ENCODE assay signal across 16 cellular contexts in the genomic region with DNA sequence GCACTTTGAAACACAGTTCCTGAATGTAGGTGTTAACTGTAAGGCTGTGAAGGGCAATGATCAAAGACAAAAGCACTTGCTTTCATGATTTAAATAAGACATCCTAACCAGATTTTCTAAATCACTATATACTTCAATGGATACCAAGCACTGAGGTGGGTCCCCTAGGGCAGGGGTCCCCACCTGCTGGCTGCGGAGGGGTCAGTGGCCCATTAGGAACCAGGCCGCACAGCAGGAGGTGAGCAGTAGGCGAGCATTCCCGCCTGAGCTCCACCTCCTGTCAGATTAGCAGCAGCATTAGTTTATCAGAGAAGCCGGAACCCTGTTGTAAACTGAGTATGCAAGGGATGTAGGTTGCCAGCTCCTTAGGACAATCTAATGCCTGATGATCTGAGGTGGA. TPM values are rescaled to one million over a fixed set of nuclear protein-coding genes. Genes with fewer than 3 reads are reported as not detected.
DNase-seq lines count a peak whose midpoint lies in the region; ATAC-seq and TF ChIP-seq lines count a peak whose summit lies in the region.
"Had no signal": no experiment of that assay in that cellular context is flagged by ENCODE, and none has a peak within 500 bp of the region (broad histone marks: within the 10 kb centered on the region; RNA-seq: fewer than 3 reads in every experiment).

No MANE protein-coding gene starts in this region.

- DNase-seq in right cardiac atrium (peak in 1 of 3 donors; percentile 45), Right ventricle myocardium inferior (ENCODE audit: missing footprints) (no peak), ascending aorta (ENCODE audit: low spot score in 2 of 2) (no peak), uterus (no peak), T-helper 2 cell (no peak), superior temporal gyrus (ENCODE audit: extremely low spot score) (no peak)
- DNase-seq in naive thymus-derived CD4-positive, alpha-beta T cell, result no peak
- DNase-seq: activated CD4-positive, alpha-beta T cell treated with anti-CD3 and anti-CD28 coated beads, Interleukin-2, amount 10 ng/mL, durations not matched to agents 7 days and 5 days; EL; NCI-H2029 treated with DMSO at 0.1 percent for 48 hours; NCI-H526 treated with DMSO at 0.1 percent for 48 hours; Peyer's patch had no signal

- POLR2A ChIA-PET in naive thymus-derived CD4-positive, alpha-beta T cell (lab: Charles Lee), result interaction anchor here (0.7 to 0.9 kb wide), 2 partner anchors 31 to 38 kb away, joined by 3 read pairs; no protein-coding TSS in a partner anchor

- CTCF ChIA-PET in naive thymus-derived CD4-positive, alpha-beta T cell (lab: Charles Lee), result no interaction called here

- H3K36me3 ChIP-seq in ascending aorta (no peaks in the 10 kb centered on the region), uterus (no peaks in the 10 kb centered on the region)
- H3K36me3 ChIP-seq in naive thymus-derived CD4-positive, alpha-beta T cell (ENCODE audit: control insufficient read depth in 2 of 3, insufficient read depth in 3 of 3, low read length in 3 of 3), result no peaks in the 10 kb centered on the region
- H3K36me3 ChIP-seq: Peyer's patch had no signal

- intact Hi-C loops in right cardiac atrium (cut with DNase I) (loop anchor here in 1 of 4 donors (10.0 kb wide), 1 partner anchor 83 kb away; no protein-coding TSS in a partner anchor), Right ventricle myocardium inferior (cut with DNase I) (no loop called here), ascending aorta (cut with DNase I) (no loop called here), uterus (cut with DNase I; ENCODE audit: low total_unique reads) (no loop called here)
- intact Hi-C loops in naive thymus-derived CD4-positive, alpha-beta T cell (cut with micrococcal nuclease), result no loop called here

- H3K4me1 ChIP-seq in right cardiac atrium (ENCODE audit: control insufficient read depth, insufficient read depth, low read length) (peaks cover 31% of the 10 kb centered on the region), ascending aorta (peaks cover 16 to 69% of the 10 kb centered on the region in 2 donors), uterus (peaks cover 18 to 33% of the 10 kb centered on the region in 2 donors)
- peaks cover 50 to 73% of the 10 kb centered on the region in 2 donors for H3K4me1 ChIP-seq in naive thymus-derived CD4-positive, alpha-beta T cell (ENCODE audit: control insufficient read depth in 2 of 2, insufficient read depth in 2 of 2, low read length in 2 of 2)

- no peak for ATAC-seq in right cardiac atrium
- no peak for ATAC-seq in Right ventricle myocardium inferior
- peak; percentile 7 for ATAC-seq in naive thymus-derived CD4-positive, alpha-beta T cell
- no peak for ATAC-seq in HG03571 (IDR thresholded peaks at IDR 0.05; ENCODE audit: unreplicated experiment)
- ATAC-seq: GM23338 had no signal

- H3K27ac ChIP-seq in right cardiac atrium (ENCODE audit: low read length) (peak overlapping the region; percentile 50), ascending aorta (peak overlapping the region; percentile 37 to 52), uterus (peak overlapping the region; percentile 2 to 28)
- peak overlapping the region; percentile 8 for H3K27ac ChIP-seq in naive thymus-derived CD4-positive, alpha-beta T cell (ENCODE audit: low read depth, low read length)
- H3K27ac ChIP-seq: HL-60 had no signal

- H3K36me3 Mint-ChIP-seq in naive thymus-derived CD4-positive, alpha-beta T cell, result peaks cover 6 to 43% (median 16%) of the 10 kb centered on the region in 5 donors

- H3K4me3 ChIP-seq in right cardiac atrium (ENCODE audit: low read length) (no peak overlapping the region), ascending aorta (peak overlapping the region in 1 of 2 donors; percentile 30), uterus (peak overlapping the region in 1 of 2 donors; percentile 18)
- no peak overlapping the region for H3K4me3 ChIP-seq in naive thymus-derived CD4-positive, alpha-beta T cell (ENCODE audit: low read length)
- H3K4me3 ChIP-seq: GM23338, Peyer's patch had no signal

- no peaks in the 10 kb centered on the region for H3K27me3 ChIP-seq in right cardiac atrium (ENCODE audit: control insufficient read depth, insufficient read depth)
- no peaks in the 10 kb centered on the region for H3K27me3 ChIP-seq in ascending aorta
- no peaks in the 10 kb centered on the region for H3K27me3 ChIP-seq in naive thymus-derived CD4-positive, alpha-beta T cell (ENCODE audit: control insufficient read depth in 2 of 2, insufficient read depth in 2 of 2, low read length in 2 of 2)
- H3K27me3 ChIP-seq in uterus, result no peaks in the 10 kb centered on the region
- H3K27me3 ChIP-seq: Peyer's patch had no signal

- H3K4me1 Mint-ChIP-seq in naive thymus-derived CD4-positive, alpha-beta T cell, result peaks cover 68 to 100% (median 96%) of the 10 kb centered on the region in 7 donors

- peaks cover 0 to 3% (median 0%) of the 10 kb centered on the region in 11 donors for H3K9me3 Mint-ChIP-seq in naive thymus-derived CD4-positive, alpha-beta T cell

- H3K9me3 ChIP-seq in right cardiac atrium (ENCODE audit: control insufficient read depth, low read length) (no peaks in the 10 kb centered on the region), ascending aorta (no peaks in the 10 kb centered on the region), uterus (no peaks in the 10 kb centered on the region)
- H3K9me3 ChIP-seq in naive thymus-derived CD4-positive, alpha-beta T cell (ENCODE audit: control insufficient read depth in 2 of 3, low read length in 3 of 3), result no peaks in the 10 kb centered on the region
- H3K9me3 ChIP-seq: Peyer's patch had no signal

- 78% methylated on average over 5 of the region's 5 CpGs for WGBS in right cardiac atrium

- H3K4me3 Mint-ChIP-seq in naive thymus-derived CD4-positive, alpha-beta T cell, result peak overlapping the region in 9 of 10 donors; percentile 56 to 97 (median 75)
- H3K4me3 Mint-ChIP-seq: activated CD4-positive, alpha-beta T cell treated with anti-CD3 and anti-CD28 coated beads, Interleukin-2, amount 10 ng/mL, durations not matched to agents 7 days and 5 days; GM23338; T-helper 2 cell treated with Interferon-gamma antibody and Interleukin-4, amounts not matched to agents 5 μg/mL and 100 μg/mL, for 36 hours had no signal

- no peak for TF ChIP-seq POLR2A in uterus (IDR thresholded peaks at IDR 0.05)

- TF ChIP-seq CTCF in ascending aorta (IDR thresholded peaks at IDR 0.05) (no peak), uterus (IDR thresholded peaks at IDR 0.05) (no peak)

- H3K27me3 Mint-ChIP-seq in naive thymus-derived CD4-positive, alpha-beta T cell, result no peaks in the 10 kb centered on the region
- H3K27me3 Mint-ChIP-seq: activated CD4-positive, alpha-beta T cell treated with anti-CD3 and anti-CD28 coated beads, Interleukin-2, amount 10 ng/mL, durations not matched to agents 7 days and 5 days had no signal

- peak overlapping the region in 8 of 9 donors; percentile 8 to 87 (median 42) for H3K27ac Mint-ChIP-seq in naive thymus-derived CD4-positive, alpha-beta T cell
- H3K27ac Mint-ChIP-seq: GM23338; T-helper 2 cell treated with Interferon-gamma antibody and Interleukin-4, amounts not matched to agents 5 μg/mL and 100 μg/mL, for 36 hours had no signal

RNA-seq across cellular contexts. Expression of a gene that starts 7.1 kb away (rescaled TPM):
- total RNA-seq in right cardiac atrium, result 10 to 100 TPM; 70.0 to 95.7 (median 77.7) TPM
- 55.8 TPM for polyA plus RNA-seq in right cardiac atrium
- 53.4 TPM for total RNA-seq in Right ventricle myocardium inferior
- 99.3 TPM for total RNA-seq in ascending aorta
- 10 to 100 TPM; 58.9 to 99.6 (median 74.7) TPM for total RNA-seq in naive thymus-derived CD4-positive, alpha-beta T cell
- polyA plus RNA-seq in naive thymus-derived CD4-positive, alpha-beta T cell, result 10 to 100 TPM; 67.4 to 98.5 TPM
- 100 to 1,000 TPM in 1 of 4 donors, 10 to 100 TPM in 3; 53.0 to 148 (median 90.0) TPM for total RNA-seq in uterus

RNA-seq across cellular contexts. Expression of a gene that starts 44.9 kb away (rescaled TPM):
- 100 to 1,000 TPM in 1 of 4 donors, 10 to 100 TPM in 3; 66.9 to 110 (median 84.2) TPM for total RNA-seq in right cardiac atrium
- 74.1 TPM for polyA plus RNA-seq in right cardiac atrium
- 66.6 TPM for total RNA-seq in Right ventricle myocardium inferior
- total RNA-seq in ascending aorta, result 32.9 TPM
- total RNA-seq in naive thymus-derived CD4-positive, alpha-beta T cell, result 100 to 1,000 TPM; 151 to 311 (median 184) TPM
- polyA plus RNA-seq in naive thymus-derived CD4-positive, alpha-beta T cell, result 10 to 100 TPM; 53.3 to 69.0 TPM
- 100 to 1,000 TPM in 2 of 4 donors, 10 to 100 TPM in 2; 56.4 to 256 (median 107) TPM for total RNA-seq in uterus
